ENCODE assay signal across 8 cellular contexts in genomic region chr11:96187779-96188624, GRCh38.
DNase-seq lines count a peak whose midpoint lies in the region; ATAC-seq and TF ChIP-seq lines count a peak whose summit lies in the region.

No MANE protein-coding gene starts in this region.

- H3K4me2 ChIP-seq in smooth muscle cell = peak overlapping the region; percentile 71

- H3K27ac ChIP-seq in SK-N-MC = peak overlapping the region; percentile 87
- H3K27ac ChIP-seq in smooth muscle cell (ENCODE audit: low read depth) = peak overlapping the region; percentile 94

- no peaks in the 10 kb centered on the region for H3K27me3 ChIP-seq in smooth muscle cell (ENCODE audit: low read depth)
- H3K27me3 ChIP-seq in H7 (ENCODE audit: control insufficient read depth, insufficient read depth, low read length) = no peaks in the 10 kb centered on the region

- H3K36me3 ChIP-seq in SK-N-MC (ENCODE audit: insufficient read depth, low read length) = no peaks in the 10 kb centered on the region
- H3K36me3 ChIP-seq in smooth muscle cell (ENCODE audit: low read depth) = no peaks in the 10 kb centered on the region
- H3K36me3 ChIP-seq in H7 (replicated peaks; ENCODE audit: control insufficient read depth, insufficient read depth, low read length) = no peaks in the 10 kb centered on the region

- H4K20me1 ChIP-seq in smooth muscle cell (ENCODE audit: low read depth) = no peaks in the 10 kb centered on the region

- TF ChIP-seq POLR2A in GM18505 (IDR thresholded peaks at IDR 0.05; ENCODE audit: borderline replicate concordance, extremely low read depth, insufficient read depth, insufficient read length) = no peak

- H3K9me3 ChIP-seq in SK-N-MC (ENCODE audit: low read depth, low read length) (no peaks in the 10 kb centered on the region), smooth muscle cell (replicated peaks; ENCODE audit: low read depth) (no peaks in the 10 kb centered on the region)

- H3F3A ChIP-seq in smooth muscle cell (ENCODE audit: low read depth) = peaks cover 26% of the 10 kb centered on the region

- 32% methylated on average over 4 of the region's 4 CpGs for WGBS in smooth muscle cell (ENCODE audit: low lambda C conversion rate)

- ATAC-seq in GM18505 (IDR thresholded peaks at IDR 0.05; ENCODE audit: unreplicated experiment) = peak; percentile 2
- no peak for ATAC-seq in HG02678 (IDR thresholded peaks at IDR 0.05; ENCODE audit: unreplicated experiment)

- no peak overlapping the region for H2AFZ ChIP-seq in smooth muscle cell (ENCODE audit: low read depth)

- H3K4me3 ChIP-seq in SK-N-MC (peak overlapping the region; percentile 61), fibroblast of pulmonary artery (replicated peaks; ENCODE audit: low read depth, low read length) (no peak overlapping the region), smooth muscle cell (no peak overlapping the region), H7 (ENCODE audit: insufficient read depth, low read depth, low read length) (no peak overlapping the region)

- peaks cover 21% of the 10 kb centered on the region for H3K4me1 ChIP-seq in smooth muscle cell (ENCODE audit: low read depth)

- TF ChIP-seq CTCF in fibroblast of pulmonary artery (IDR thresholded peaks at IDR 0.05; ENCODE audit: low read length, missing control alignments) (no peak), smooth muscle cell (IDR thresholded peaks at IDR 0.05; ENCODE audit: borderline replicate concordance, insufficient read depth, poor library complexity, severe bottlenecking) (no peak)

- peaks cover 71% of the 10 kb centered on the region for H3K79me2 ChIP-seq in smooth muscle cell (ENCODE audit: low read depth)

- H3K9ac ChIP-seq in SK-N-MC (ENCODE audit: insufficient read length) (peak overlapping the region; percentile 48), smooth muscle cell (ENCODE audit: low read depth) (peak overlapping the region; percentile 54)

- no peak for DNase-seq in SK-N-MC (ENCODE audit: low read depth, low spot score)
- peak; percentile 80 for DNase-seq in fibroblast of pulmonary artery (ENCODE audit: low read depth)
- DNase-seq in smooth muscle cell (lab: John Stamatoyannopoulos, UW; ENCODE audit: unreplicated experiment) = no peak
- DNase-seq in NCI-H187 treated with DMSO at 0.1 percent for 48 hours (lab: John Stamatoyannopoulos, UW) = no peak
- no peak for DNase-seq in H7
- no peak for DNase-seq in NCI-H1048 (lab: John Stamatoyannopoulos, UW)
